8 cellular contexts compared by ENCODE assay signal in the genomic region with DNA sequence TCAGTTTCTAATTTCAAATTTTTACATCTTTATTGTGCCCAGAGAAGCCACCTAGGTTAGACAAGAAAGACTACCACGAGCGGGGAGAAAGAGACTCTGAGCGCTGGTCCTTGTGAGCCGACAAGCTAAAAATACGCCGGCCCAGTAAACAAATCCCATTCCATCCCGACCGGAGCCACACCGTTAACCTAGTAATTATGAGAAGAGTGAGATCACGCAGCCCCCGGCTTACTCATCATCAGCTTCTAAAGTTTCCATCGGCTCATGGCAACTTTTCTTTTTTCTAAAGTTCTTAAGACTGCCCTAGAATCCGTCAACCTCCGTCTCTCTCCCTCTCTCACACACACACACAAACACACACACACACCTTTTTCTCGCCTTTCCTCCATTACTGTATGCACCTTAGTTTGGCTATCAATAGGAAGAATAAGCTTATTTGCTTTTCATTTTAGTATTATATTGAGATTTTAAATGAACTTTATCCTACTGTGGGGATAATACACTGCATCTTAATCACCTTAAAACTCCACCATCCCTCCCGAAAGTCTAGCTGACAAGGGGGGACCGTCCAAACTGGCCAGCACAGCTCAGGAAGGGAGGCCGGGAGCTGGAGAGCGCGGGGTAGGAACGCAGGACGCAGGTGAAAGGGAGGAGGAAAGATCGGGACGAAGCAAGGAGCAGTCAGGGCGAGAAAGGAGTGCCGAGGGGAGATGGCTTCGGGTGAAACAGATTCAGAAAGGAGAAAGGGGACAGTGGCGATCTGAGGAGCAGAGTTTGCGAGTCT. TPM values are rescaled to one million over a fixed set of nuclear protein-coding genes. Genes with fewer than 3 reads are reported as not detected.
A peak's percentile ranks its signal among the peaks of the same experiment; 100 is the strongest.
DNase-seq lines count a peak whose midpoint lies in the region; ATAC-seq and TF ChIP-seq lines count a peak whose summit lies in the region.

No MANE protein-coding gene starts in this region.

- ATAC-seq in GM19372 (IDR thresholded peaks at IDR 0.05; ENCODE audit: low read depth, unreplicated experiment), result peak; percentile 10

- peak; percentile 80 for DNase-seq in A172 (ENCODE audit: low spot score)
- DNase-seq in HuH-7.5 (ENCODE audit: low spot score), result peak; percentile 21
- DNase-seq in T-helper 2 cell, result peak in 3 of 5 experiments; percentile 26 to 60 (median 42)
- DNase-seq in astrocyte of the hippocampus (ENCODE audit: low read depth, low spot score), result peak; percentile 86
- DNase-seq in hypothalamus (lab: John Stamatoyannopoulos, UW), result peak in 31 of 51 donors; percentile 4 to 67 (median 28)
- peak; percentile 68 for DNase-seq in retinal pigment epithelial cell (ENCODE audit: low read depth)
- DNase-seq in effector CD8-positive, alpha-beta T cell (lab: John Stamatoyannopoulos, UW), result no peak

- no peak for TF ChIP-seq CTCF in retinal pigment epithelial cell (conservative IDR thresholded peaks at IDR 0.05; ENCODE audit: low read depth, low read length)

- H3K4me3 ChIP-seq in retinal pigment epithelial cell (ENCODE audit: low read length), result peak overlapping the region; percentile 92

RNA-seq across cellular contexts. Expression of a gene that starts 0.7 kb away (rescaled TPM):
- 15.6 and 19.7 TPM in 2 replicates for total RNA-seq in A172 (2014; rRNA removed; shearing (Covaris generic))

RNA-seq across cellular contexts. Expression of a gene that starts 57.8 kb away (rescaled TPM):
- 57.5 and 72.8 TPM in 2 replicates for total RNA-seq in A172 (2014; rRNA removed; shearing (Covaris generic))
